19 cellular contexts compared by ENCODE assay signal in the genomic region with DNA sequence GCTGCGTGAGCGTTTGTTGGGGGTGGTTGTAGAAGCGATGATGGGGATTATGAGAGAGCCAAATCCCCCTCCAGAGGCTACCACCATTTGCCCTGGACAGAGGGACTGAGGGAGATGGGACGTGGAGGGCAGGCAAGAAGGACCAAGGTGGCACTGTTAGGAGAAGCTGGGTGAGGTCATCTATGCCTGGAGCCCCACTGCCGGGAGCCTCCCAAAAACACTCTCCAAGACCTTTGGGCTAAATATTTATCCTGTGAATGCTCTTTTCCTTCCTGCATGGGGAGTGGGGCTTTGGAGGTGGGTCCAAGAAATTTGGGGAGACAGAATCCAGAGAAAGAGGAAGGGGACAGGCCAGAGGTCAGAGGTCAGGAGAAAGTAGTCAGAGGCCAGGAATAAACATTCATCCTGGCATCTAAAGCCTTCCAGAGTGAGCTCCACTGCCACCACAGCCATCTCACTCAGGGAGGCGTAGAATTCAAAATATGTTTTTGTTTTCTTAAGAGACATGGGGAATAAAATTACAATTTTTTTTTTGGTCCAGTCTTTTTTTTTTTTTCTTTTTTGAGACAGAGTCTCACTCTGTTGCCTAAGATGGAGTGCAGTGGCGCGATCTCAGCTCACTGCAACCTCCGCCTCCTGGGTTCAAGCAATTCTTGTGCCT. TPM values are rescaled to one million over a fixed set of nuclear protein-coding genes. Genes with fewer than 3 reads are reported as not detected.
A peak's percentile ranks its signal among the peaks of the same experiment; 100 is the strongest.
DNase-seq lines count a peak whose midpoint lies in the region; ATAC-seq, FAIRE-seq and TF ChIP-seq lines count a peak whose summit lies in the region.
"Had no signal": no experiment of that assay in that cellular context is flagged by ENCODE, and none has a peak within 500 bp of the region (broad histone marks: within the 10 kb centered on the region; RNA-seq: fewer than 3 reads in every experiment).

No MANE protein-coding gene starts in this region.

- TF ChIP-seq RAD21 in HepG2 (CRISPR knock-in tag; IDR thresholded peaks at IDR 0.05) = no peak

- no peak overlapping the region for H3K4me3 ChIP-seq in HepG2 (replicated peaks in 1 of 3; ENCODE audit: insufficient read depth in 1 of 3, low read depth in 2 of 3, low read length in 3 of 3)
- no peak overlapping the region for H3K4me3 ChIP-seq in right lobe of liver
- H3K4me3 ChIP-seq in vagina = no peak overlapping the region
- H3K4me3 ChIP-seq in lower leg skin (ENCODE audit: low read depth, poor library complexity, severe bottlenecking) = no peak overlapping the region
- H3K4me3 ChIP-seq: cardiac muscle cell, left lung, MG63 had no signal

- H3K9me3 ChIP-seq in HepG2 (ENCODE audit: low read length) (peaks cover 7% of the 10 kb centered on the region), right lobe of liver (no peaks in the 10 kb centered on the region), vagina (peaks cover 3% of the 10 kb centered on the region)

- TF ChIP-seq EP300 in HepG2 (IDR thresholded peaks at IDR 0.05; ENCODE audit: low read depth in 2 of 2, low read length in 2 of 2) = no peak
- TF ChIP-seq EP300 in HepG2 (CRISPR knock-in tag; IDR thresholded peaks at IDR 0.05; ENCODE audit: borderline replicate concordance) = no peak

- DNase-seq in HepG2 (ENCODE audit: low spot score) = no peak
- DNase-seq in right lobe of liver = no peak
- no peak for DNase-seq in chondrocyte (ENCODE audit: low spot score)
- no peak for DNase-seq in osteocyte (ENCODE audit: extremely low spot score, unreplicated experiment)
- no peak for DNase-seq in vagina (ENCODE audit: extremely low spot score in 2 of 2)
- no peak for DNase-seq in lower leg skin (ENCODE audit: low spot score in 2 of 2)
- no peak for DNase-seq in GM13976 (ENCODE audit: low spot score)
- DNase-seq: CD4-positive, alpha-beta memory T cell; DMS53; left lung; MG63; NCI-H1694; posterior cingulate gyrus; small intestine; stimulated activated CD4-positive, alpha-beta T cell treated with anti-CD3 and anti-CD28 coated beads, Interleukin-4, amount 100 ng/mL, for 1 hour; T-helper 9 cell had no signal

- CTCF ChIA-PET in HepG2 (lab: Yijun Ruan, JAX; ENCODE audit: low intra/inter-chr PET ratio, low total read pairs) = interaction anchor here (0.9 kb wide), 1 partner anchor 23 kb away, joined by 3 read pairs; no protein-coding TSS in a partner anchor

- POLR2A ChIA-PET in HepG2 (lab: Yijun Ruan, JAX) = interaction anchor here (4.3 kb wide), 1 partner anchor 17 kb away, joined by 126 read pairs; no protein-coding TSS in a partner anchor

- H3K27me3 Mint-ChIP-seq in chondrocyte (ENCODE audit: low read depth) (no peaks in the 10 kb centered on the region), osteocyte (ENCODE audit: unreplicated experiment) (no peaks in the 10 kb centered on the region)

- H2AFZ ChIP-seq in HepG2 (ENCODE audit: low read length) = no peak overlapping the region

- H3K4me2 ChIP-seq in HepG2 (ENCODE audit: low read depth, low read length) = no peak overlapping the region

- H3K27ac Mint-ChIP-seq in chondrocyte (ENCODE audit: unreplicated experiment) (peak overlapping the region; percentile 92), osteocyte (ENCODE audit: unreplicated experiment) (peak overlapping the region; percentile 82)

- TF ChIP-seq CTCF in HepG2 (CRISPR knock-in tag; IDR thresholded peaks at IDR 0.05) (no peak), right lobe of liver (IDR thresholded peaks at IDR 0.05) (no peak), chondrocyte (IDR thresholded peaks at IDR 0.05) (no peak), osteocyte (IDR thresholded peaks at IDR 0.05) (no peak), vagina (IDR thresholded peaks at IDR 0.05) (no peak), lower leg skin (IDR thresholded peaks at IDR 0.05) (no peak), GM13976 (IDR thresholded peaks at IDR 0.05; ENCODE audit: borderline replicate concordance, control extremely low read depth, extremely low read depth, insufficient read depth, missing control alignments) (no peak)

- H3K27me3 ChIP-seq in HepG2 (ENCODE audit: control insufficient read depth in 1 of 2, insufficient read depth in 2 of 2, low read length in 2 of 2) = no peaks in the 10 kb centered on the region; a peak in 1 of 5 replicates
- no peaks in the 10 kb centered on the region for H3K27me3 ChIP-seq in right lobe of liver
- no peaks in the 10 kb centered on the region for H3K27me3 ChIP-seq in vagina
- H3K27me3 ChIP-seq: cardiac muscle cell, left lung, MG63 had no signal

- H3K9me3 Mint-ChIP-seq in chondrocyte (ENCODE audit: low read depth) = peaks cover 6% of the 10 kb centered on the region
- H3K9me3 Mint-ChIP-seq in osteocyte (ENCODE audit: unreplicated experiment) = peaks cover 4% of the 10 kb centered on the region

- no peaks in the 10 kb centered on the region for H3K36me3 ChIP-seq in HepG2 (replicated peaks in 1 of 2; ENCODE audit: control insufficient read depth in 1 of 2, insufficient read depth in 2 of 2, low read length in 2 of 2)
- no peaks in the 10 kb centered on the region for H3K36me3 ChIP-seq in right lobe of liver
- no peaks in the 10 kb centered on the region for H3K36me3 ChIP-seq in vagina
- H3K36me3 ChIP-seq: cardiac muscle cell, left lung, MG63 had no signal

- intact Hi-C loops in HepG2 (cut with micrococcal nuclease; ENCODE audit: unreplicated experiment) (no loop called here), right lobe of liver (cut with DNase I) (no loop called here), vagina (cut with DNase I) (no loop called here), lower leg skin (cut with DNase I; ENCODE audit: low total_unique reads) (no loop called here)

- in situ Hi-C loops in HepG2 (cut with HindIII; ENCODE audit: extremely low pct_ligation_motif_present, low pct_unique_long_range_greater_than_20kb) (no loop called here), GM13976 (cut with MboI; ENCODE audit: low sequenced_read_pairs, unreplicated experiment) (no loop called here)

- no peak for FAIRE-seq in HepG2 (lab: Jason Lieb, UNC)
- FAIRE-seq: small intestine had no signal

- no peak overlapping the region for H3K9ac ChIP-seq in HepG2 (ENCODE audit: insufficient read depth, low read depth, low read length)

- no peaks in the 10 kb centered on the region for H3K36me3 Mint-ChIP-seq in chondrocyte (ENCODE audit: low read depth)
- H3K36me3 Mint-ChIP-seq in osteocyte (ENCODE audit: unreplicated experiment) = no peaks in the 10 kb centered on the region
- H3K36me3 Mint-ChIP-seq: CD4-positive, alpha-beta memory T cell had no signal

- TF ChIP-seq POLR2A in HepG2 (IDR thresholded peaks at IDR 0.05; ENCODE audit: insufficient read depth in 1 of 2, low read depth in 2 of 2, low read length in 2 of 2) (no peak), right lobe of liver (IDR thresholded peaks at IDR 0.05) (no peak), vagina (IDR thresholded peaks at IDR 0.05) (no peak), lower leg skin (IDR thresholded peaks at IDR 0.05) (no peak)

- ATAC-seq in HepG2 (no peak), right lobe of liver (no peak), GM19035 (IDR thresholded peaks at IDR 0.05; ENCODE audit: unreplicated experiment) (no peak)
- ATAC-seq: left lung had no signal

- H3K4me1 Mint-ChIP-seq in chondrocyte (ENCODE audit: low read depth) (peaks cover 86% of the 10 kb centered on the region), osteocyte (ENCODE audit: unreplicated experiment) (peaks cover 84% of the 10 kb centered on the region)

- 95% methylated on average over 9 of the region's 9 CpGs for WGBS in HepG2 (ENCODE audit: low lambda C conversion rate)
- 81% methylated on average over 9 of the region's 9 CpGs for WGBS in right lobe of liver (ENCODE audit: insufficient coverage, low coverage, low lambda C conversion rate, missing lambda C conversion rate)
- 67 to 79% methylated on average over 9 of the region's 9 CpGs for WGBS in lower leg skin, 2 donors

- H4K20me1 ChIP-seq in HepG2 (ENCODE audit: insufficient read depth, low read length) = no peaks in the 10 kb centered on the region

- H3K27ac ChIP-seq in HepG2 (ENCODE audit: extremely low read length, insufficient read depth, low read length) = no peak overlapping the region
- peak overlapping the region in 1 of 3 donors; percentile 13 for H3K27ac ChIP-seq in right lobe of liver
- peak overlapping the region; percentile 72 for H3K27ac ChIP-seq in vagina
- H3K27ac ChIP-seq: cardiac muscle cell, left lung had no signal

- H3K4me3 Mint-ChIP-seq in chondrocyte (ENCODE audit: unreplicated experiment) = no peak overlapping the region
- no peak overlapping the region for H3K4me3 Mint-ChIP-seq in osteocyte (ENCODE audit: unreplicated experiment)
- H3K4me3 Mint-ChIP-seq: CD4-positive, alpha-beta memory T cell had no signal

- H3K4me1 ChIP-seq in HepG2 (ENCODE audit: insufficient read depth, low read length) (peaks cover 39% of the 10 kb centered on the region), right lobe of liver (peaks cover 0 to 30% (median 12%) of the 10 kb centered on the region in 4 donors), vagina (peaks cover 49% of the 10 kb centered on the region)

- H3K79me2 ChIP-seq in HepG2 (ENCODE audit: insufficient read depth, low read length) = no peaks in the 10 kb centered on the region

- no TSS peak for BruUV-seq in HepG2 (replicated peaks; lab: Mats Ljungman, UMichigan)

RNA-seq across cellular contexts. Expression of gene PTGIS, which starts 17.8 kb away (rescaled TPM):
- not detected in 2 replicates for total RNA-seq in HepG2 (2016; rRNA removed; fragmentation: Illumina TruSeq; extraction: Trizol)
- total RNA-seq in HepG2 (2016; cell fraction: cytosol; rRNA removed; fragmentation: Illumina TruSeq; extraction: Trizol; ENCODE audit: low read depth) = not detected in 2 replicates
- not detected in 2 replicates for total RNA-seq in HepG2 (2016; cell fraction: insoluble cytoplasmic fraction; rRNA removed; fragmentation: Illumina TruSeq; extraction: Trizol)
- total RNA-seq in HepG2 (2016; cell fraction: membrane; rRNA removed; fragmentation: Illumina TruSeq; extraction: Trizol) = not detected in 2 replicates
- total RNA-seq in HepG2 (2016; cell fraction: nucleus; rRNA removed; fragmentation: Illumina TruSeq; extraction: Trizol) = not detected in 2 replicates
- not detected in 2 replicates for polyA plus RNA-seq in HepG2 (2011; rRNA removed)
- not detected in 2 replicates for polyA plus RNA-seq in HepG2 (2011; cell fraction: cytosol; rRNA removed)
- not detected in 2 replicates for polyA plus RNA-seq in HepG2 (2011; cell fraction: nucleus; rRNA removed)
- polyA plus RNA-seq in HepG2 (2012) = not detected in 2 replicates
- polyA plus RNA-seq in HepG2 (2016; cell fraction: cytosol; fragmentation: Illumina TruSeq; extraction: Trizol; ENCODE audit: low read depth) = not detected in 2 replicates
- polyA plus RNA-seq in HepG2 (2016; cell fraction: insoluble cytoplasmic fraction; fragmentation: Illumina TruSeq; extraction: Trizol; ENCODE audit: low read depth) = not detected in 2 replicates
- not detected in 2 replicates for polyA plus RNA-seq in HepG2 (2016; cell fraction: membrane; fragmentation: Illumina TruSeq; extraction: Trizol; ENCODE audit: low read depth)
- polyA plus RNA-seq in HepG2 (2016; cell fraction: nucleus; fragmentation: Illumina TruSeq; extraction: Trizol; ENCODE audit: insufficient read depth, low read depth) = not detected in 2 replicates
- polyA minus RNA-seq in HepG2 (2011; rRNA and poly(A)+ RNA removed; ENCODE audit: low replicate concordance) = not detected in 2 replicates
- polyA minus RNA-seq in HepG2 (2011; cell fraction: cytosol; rRNA and poly(A)+ RNA removed) = not detected in 2 replicates
- polyA minus RNA-seq in HepG2 (2011; cell fraction: nucleus; rRNA and poly(A)+ RNA removed) = not detected in 2 replicates
- total RNA-seq in right lobe of liver = 10 to 100 TPM in 5 of 6 experiments, 1 to 10 TPM in 1; 9.0 to 30.5 (median 13.7) TPM
- total RNA-seq in chondrocyte = 88.7 to 165 TPM (median 91.5 TPM) in 3 replicates
- 67.6 and 72.1 TPM in 2 replicates for total RNA-seq in osteocyte
- total RNA-seq in vagina = 51.1 TPM
- 10 to 100 TPM in 2 of 4 donors, 1 to 10 TPM in 2; 2.3 to 13.3 (median 9.1) TPM for total RNA-seq in lower leg skin
- total RNA-seq: CD4-positive, alpha-beta memory T cell; epithelial cell of proximal tubule had no signal
- polyA plus RNA-seq: CD4-positive, alpha-beta memory T cell had no signal
